In the genomic region with DNA sequence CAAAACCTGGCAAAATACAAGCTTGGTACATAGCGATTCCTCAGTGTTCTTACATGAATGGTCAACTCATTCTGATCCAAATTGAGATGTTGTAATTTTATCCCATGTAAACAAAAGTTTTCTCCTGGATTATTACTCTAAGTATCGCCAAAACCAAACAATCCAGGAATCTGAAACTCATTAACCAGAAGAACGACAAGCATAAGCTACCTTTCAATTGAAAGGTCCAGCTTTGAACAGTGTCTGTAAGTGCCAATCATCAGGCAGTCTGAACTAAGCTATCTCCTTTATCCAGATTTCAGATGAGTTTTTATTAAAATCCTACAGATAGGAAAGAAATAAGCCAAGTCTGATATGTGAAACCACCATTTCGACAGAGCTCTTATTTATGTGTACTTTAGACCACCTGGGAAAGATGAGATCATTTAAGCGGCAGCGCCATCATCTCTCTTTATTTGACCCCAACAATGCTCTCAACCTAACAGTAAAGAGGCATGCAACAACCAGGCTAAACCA, we compare ENCODE assay signal across 1 cellular context.
TF ChIP-seq lines count a peak whose summit lies in the region.

No MANE protein-coding gene starts in this region.

TF ChIP-seq in HEK293, 187 proteins besides CTCF, POLR2A, EP300 and RAD21 (continued from another document):
- TF ChIP-seq, protein P1, sequence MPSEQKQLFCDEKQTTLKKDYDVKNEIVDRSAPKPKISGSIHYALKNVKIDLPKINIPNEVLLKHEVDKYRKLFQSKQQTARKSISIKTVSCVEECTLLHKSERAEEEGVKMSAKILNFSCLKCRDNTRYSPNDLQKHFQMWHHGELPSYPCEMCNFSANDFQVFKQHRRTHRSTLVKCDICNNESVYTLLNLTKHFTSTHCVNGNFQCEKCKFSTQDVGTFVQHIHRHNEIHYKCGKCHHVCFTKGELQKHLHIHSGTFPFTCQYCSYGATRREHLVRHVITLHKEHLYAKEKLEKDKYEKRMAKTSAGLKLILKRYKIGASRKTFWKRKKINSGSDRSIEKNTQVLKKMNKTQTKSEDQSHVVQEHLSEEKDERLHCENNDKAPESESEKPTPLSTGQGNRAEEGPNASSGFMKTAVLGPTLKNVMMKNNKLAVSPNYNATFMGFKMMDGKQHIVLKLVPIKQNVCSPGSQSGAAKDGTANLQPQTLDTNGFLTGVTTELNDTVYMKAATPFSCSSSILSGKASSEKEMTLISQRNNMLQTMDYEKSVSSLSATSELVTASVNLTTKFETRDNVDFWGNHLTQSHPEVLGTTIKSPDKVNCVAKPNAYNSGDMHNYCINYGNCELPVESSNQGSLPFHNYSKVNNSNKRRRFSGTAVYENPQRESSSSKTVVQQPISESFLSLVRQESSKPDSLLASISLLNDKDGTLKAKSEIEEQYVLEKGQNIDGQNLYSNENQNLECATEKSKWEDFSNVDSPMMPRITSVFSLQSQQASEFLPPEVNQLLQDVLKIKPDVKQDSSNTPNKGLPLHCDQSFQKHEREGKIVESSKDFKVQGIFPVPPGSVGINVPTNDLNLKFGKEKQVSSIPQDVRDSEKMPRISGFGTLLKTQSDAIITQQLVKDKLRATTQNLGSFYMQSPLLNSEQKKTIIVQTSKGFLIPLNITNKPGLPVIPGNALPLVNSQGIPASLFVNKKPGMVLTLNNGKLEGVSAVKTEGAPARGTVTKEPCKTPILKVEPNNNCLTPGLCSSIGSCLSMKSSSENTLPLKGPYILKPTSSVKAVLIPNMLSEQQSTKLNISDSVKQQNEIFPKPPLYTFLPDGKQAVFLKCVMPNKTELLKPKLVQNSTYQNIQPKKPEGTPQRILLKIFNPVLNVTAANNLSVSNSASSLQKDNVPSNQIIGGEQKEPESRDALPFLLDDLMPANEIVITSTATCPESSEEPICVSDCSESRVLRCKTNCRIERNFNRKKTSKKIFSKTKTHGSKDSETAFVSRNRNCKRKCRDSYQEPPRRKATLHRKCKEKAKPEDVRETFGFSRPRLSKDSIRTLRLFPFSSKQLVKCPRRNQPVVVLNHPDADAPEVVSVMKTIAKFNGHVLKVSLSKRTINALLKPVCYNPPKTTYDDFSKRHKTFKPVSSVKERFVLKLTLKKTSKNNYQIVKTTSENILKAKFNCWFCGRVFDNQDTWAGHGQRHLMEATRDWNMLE (tag by site-specific recombination; conservative IDR thresholded peaks at IDR 0.05; ENCODE audit: low read depth), result no peak
- TF ChIP-seq, protein P2, sequence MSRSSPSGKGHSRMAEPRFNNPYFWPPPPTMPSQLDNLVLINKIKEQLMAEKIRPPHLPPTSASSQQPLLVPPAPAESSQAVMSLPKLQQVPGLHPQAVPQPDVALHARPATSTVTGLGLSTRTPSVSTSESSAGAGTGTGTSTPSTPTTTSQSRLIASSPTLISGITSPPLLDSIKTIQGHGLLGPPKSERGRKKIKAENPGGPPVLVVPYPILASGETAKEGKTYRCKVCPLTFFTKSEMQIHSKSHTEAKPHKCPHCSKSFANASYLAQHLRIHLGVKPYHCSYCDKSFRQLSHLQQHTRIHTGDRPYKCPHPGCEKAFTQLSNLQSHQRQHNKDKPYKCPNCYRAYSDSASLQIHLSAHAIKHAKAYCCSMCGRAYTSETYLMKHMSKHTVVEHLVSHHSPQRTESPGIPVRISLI (tag by site-specific recombination; IDR thresholded peaks at IDR 0.05), result no peak
- TF ChIP-seq, protein P3, sequence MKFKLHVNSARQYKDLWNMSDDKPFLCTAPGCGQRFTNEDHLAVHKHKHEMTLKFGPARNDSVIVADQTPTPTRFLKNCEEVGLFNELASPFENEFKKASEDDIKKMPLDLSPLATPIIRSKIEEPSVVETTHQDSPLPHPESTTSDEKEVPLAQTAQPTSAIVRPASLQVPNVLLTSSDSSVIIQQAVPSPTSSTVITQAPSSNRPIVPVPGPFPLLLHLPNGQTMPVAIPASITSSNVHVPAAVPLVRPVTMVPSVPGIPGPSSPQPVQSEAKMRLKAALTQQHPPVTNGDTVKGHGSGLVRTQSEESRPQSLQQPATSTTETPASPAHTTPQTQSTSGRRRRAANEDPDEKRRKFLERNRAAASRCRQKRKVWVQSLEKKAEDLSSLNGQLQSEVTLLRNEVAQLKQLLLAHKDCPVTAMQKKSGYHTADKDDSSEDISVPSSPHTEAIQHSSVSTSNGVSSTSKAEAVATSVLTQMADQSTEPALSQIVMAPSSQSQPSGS (tag by site-specific recombination; IDR thresholded peaks at IDR 0.05; ENCODE audit: low read depth), result 0 out of 2 replicates have a peak, but pooled peaks have one; percentile 21
- 0 out of 2 replicates have a peak, but pooled peaks have one; percentile 12 for TF ChIP-seq OSR2 (tag by site-specific recombination; IDR thresholded peaks at IDR 0.05)
- no peak for TF ChIP-seq ZNF530 (tag by site-specific recombination; IDR thresholded peaks at IDR 0.05; ENCODE audit: low read depth)
- TF ChIP-seq HOXC10 (CRISPR knock-in tag; IDR thresholded peaks at IDR 0.05), result no peak
- peak; percentile 39; the same call in 1 of the 2 replicates for TF ChIP-seq ZNF629 (tag by site-specific recombination; IDR thresholded peaks at IDR 0.05)
- peak; percentile 28; the same call in 1 of the 2 replicates for TF ChIP-seq ZNF366 (tag by site-specific recombination; conservative IDR thresholded peaks at IDR 0.05)
